ENCODE assay signal across 10 cellular contexts in the genomic region with DNA sequence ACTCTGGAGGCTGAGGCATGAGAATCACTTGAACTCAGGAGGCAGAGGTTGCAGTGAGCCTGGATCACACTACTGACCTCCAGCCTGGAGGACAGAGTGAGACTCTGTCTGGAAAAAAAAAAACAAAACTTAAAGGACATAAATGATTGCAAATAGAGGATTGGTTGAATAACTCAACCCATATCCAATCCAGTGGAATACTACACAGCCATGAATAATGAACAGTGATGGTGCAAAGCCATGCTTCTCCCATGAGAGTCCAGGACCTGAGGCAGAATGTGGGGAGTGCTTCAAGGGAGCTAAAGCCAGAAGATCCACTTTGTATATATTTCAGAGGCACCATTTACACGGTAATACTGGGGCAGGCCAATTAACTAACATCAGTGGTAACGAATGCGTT. TPM values are rescaled to one million over a fixed set of nuclear protein-coding genes. Genes with fewer than 3 reads are reported as not detected.
"Had no signal": no experiment of that assay in that cellular context is flagged by ENCODE, and none has a peak within 500 bp of the region (broad histone marks: within the 10 kb centered on the region; RNA-seq: fewer than 3 reads in every experiment).

No MANE protein-coding gene starts in this region.

- H3K4me3 ChIP-seq: GM23338 had no signal

- DNase-seq: H9, HCEC 1CT, HFFc6, KG1 had no signal

- H3K4me2 ChIP-seq: GM23338 had no signal

- H3K4me3 Mint-ChIP-seq: GM23338, H9, HFFc6, IgD-negative memory B cell had no signal

- H3K4me1 Mint-ChIP-seq: GM23338, H9 had no signal

- H3K27ac Mint-ChIP-seq: GM23338, H9, HFFc6, IgD-negative memory B cell had no signal

- H2AFZ ChIP-seq: GM23338 had no signal

- H3K27ac ChIP-seq: HL-60 had no signal

RNA-seq across cellular contexts. Expression of gene CEACAM18, which starts 2.2 kb away (rescaled TPM):
- total RNA-seq: GM23338, H1, H9, HepG2, HFFc6, HT1080 had no signal
- polyA plus RNA-seq: GM23338, H1, HepG2, IgD-negative memory B cell had no signal

RNA-seq across cellular contexts. Expression of gene SIGLEC8, which starts 17.9 kb away (rescaled TPM):
- total RNA-seq: GM23338, H1, H9, HepG2, HFFc6, HT1080 had no signal
- polyA plus RNA-seq: GM23338, H1, HepG2, IgD-negative memory B cell had no signal

RNA-seq across cellular contexts. Expression of gene SIGLEC12, which starts 25.4 kb away (rescaled TPM):
- total RNA-seq: GM23338, H1, H9, HepG2, HFFc6, HT1080 had no signal
- polyA plus RNA-seq: GM23338, H1, HepG2 had no signal

RNA-seq across cellular contexts. Expression of gene SIGLEC6, which starts 55.3 kb away (rescaled TPM):
- total RNA-seq: H1, HepG2, HFFc6, HT1080 had no signal
- polyA plus RNA-seq: GM23338, HepG2 had no signal

RNA-seq across cellular contexts. Expression of gene SIGLEC10, which starts 58.7 kb away (rescaled TPM):
- total RNA-seq: GM23338, H1, H9, HepG2, HFFc6, HT1080 had no signal
- polyA plus RNA-seq: HepG2 had no signal
